In the genomic region with DNA sequence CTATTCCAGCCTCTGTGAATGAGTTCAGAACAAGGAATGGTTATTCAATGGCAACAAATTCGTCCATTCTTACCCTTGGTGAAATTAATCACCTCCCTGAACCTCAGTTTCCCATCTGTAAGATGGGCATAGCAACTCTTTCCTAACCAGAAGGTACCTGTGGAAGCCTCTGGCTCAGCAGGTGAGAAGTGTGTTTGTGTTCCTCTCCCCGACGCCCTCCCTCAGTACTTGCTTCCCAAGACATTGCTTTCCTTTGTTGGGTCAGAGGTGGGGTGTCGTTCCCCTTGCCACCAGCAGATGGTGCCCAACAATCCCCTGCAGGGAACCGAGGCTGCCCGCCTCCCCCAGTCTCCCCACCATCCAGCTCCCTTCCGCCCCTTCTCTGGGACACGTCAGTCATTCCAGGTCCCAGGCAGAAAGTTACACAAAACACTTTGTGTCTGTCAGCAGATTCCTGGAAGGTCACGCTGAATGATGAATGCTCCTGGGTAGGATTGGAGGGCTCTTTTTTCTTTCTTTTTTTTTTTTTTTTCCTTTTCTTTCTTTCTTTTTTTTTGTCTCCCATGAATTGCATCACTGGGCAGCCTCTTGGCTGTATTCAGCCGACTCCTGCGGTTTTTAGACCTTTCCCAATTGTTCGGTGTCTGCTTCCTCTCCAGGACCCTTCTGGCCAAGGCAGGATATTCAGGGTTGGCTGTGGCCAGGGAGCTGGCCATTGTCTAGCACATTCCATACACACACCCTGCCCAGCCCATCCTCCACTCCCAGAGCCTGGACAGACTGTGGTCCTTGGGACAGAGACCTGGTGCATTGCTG, we compare ENCODE assay signal across 8 cellular contexts.
DNase-seq lines count a peak whose midpoint lies in the region; ATAC-seq and TF ChIP-seq lines count a peak whose summit lies in the region.

No MANE protein-coding gene starts in this region.

- TF ChIP-seq POLR2A in Raji (IDR thresholded peaks at IDR 0.05; ENCODE audit: insufficient read depth, low read depth, low read length) (0 out of 2 replicates have a peak, but pooled peaks have one; percentile 18), tibial nerve (IDR thresholded peaks at IDR 0.05) (no peak)

- peak; percentile 32 for ATAC-seq in GM18873 (IDR thresholded peaks at IDR 0.05; ENCODE audit: low FRiP score, unreplicated experiment)

- DNase-seq in AG08396 (ENCODE audit: low spot score) (peak; percentile 93), HS-5 (ENCODE audit: low read depth) (peak; percentile 69), germinal center (ENCODE audit: low spot score) (peak; percentile 86), tibial nerve (ENCODE audit: low spot score in 2 of 2) (peak; percentile 71 to 78)
- peak; percentile 5 to 49 (median 35) for DNase-seq in activated naive CD4-positive, alpha-beta T cell (lab: John Stamatoyannopoulos, UW)

- WGBS in tibial nerve, 2 donors, result 6 to 10% methylated on average over 12 of the region's 12 CpGs

- H3K4me2 ChIP-seq in parathyroid adenoma (ENCODE audit: low read length), result peak overlapping the region; percentile 42

- no peaks in the 10 kb centered on the region for H3K79me2 ChIP-seq in parathyroid adenoma

- TF ChIP-seq CTCF in parathyroid adenoma (IDR thresholded peaks at IDR 0.05), result peak; percentile 98
- peak; percentile 95 to 98 (median 97) for TF ChIP-seq CTCF in tibial nerve (IDR thresholded peaks at IDR 0.05)

- no peak overlapping the region for H3K9ac ChIP-seq in parathyroid adenoma

- H3K36me3 ChIP-seq in parathyroid adenoma (ENCODE audit: control insufficient read depth, insufficient read depth, low read length), result no peaks in the 10 kb centered on the region
- H3K36me3 ChIP-seq in tibial nerve, result no peaks in the 10 kb centered on the region

- H2AFZ ChIP-seq in parathyroid adenoma, result peak overlapping the region; percentile 76

- H3K4me1 ChIP-seq in parathyroid adenoma (peaks cover 38% of the 10 kb centered on the region), tibial nerve (peaks cover 0 to 16% (median 9%) of the 10 kb centered on the region in 4 donors)

- no peaks in the 10 kb centered on the region for H3K9me3 ChIP-seq in parathyroid adenoma (ENCODE audit: control insufficient read depth, low read length)
- H3K9me3 ChIP-seq in tibial nerve, result peaks cover 0 to 2% (median 0%) of the 10 kb centered on the region in 4 donors

- peak overlapping the region; percentile 24 for H3K4me3 ChIP-seq in parathyroid adenoma (ENCODE audit: low read depth, low read length)
- peak overlapping the region in 1 of 4 donors; percentile 13 for H3K4me3 ChIP-seq in tibial nerve

- no peaks in the 10 kb centered on the region for H3K27me3 ChIP-seq in parathyroid adenoma (ENCODE audit: control insufficient read depth, insufficient read depth, low read length)
- H3K27me3 ChIP-seq in tibial nerve, result no peaks in the 10 kb centered on the region

- peak; percentile 21 to 81 for TF ChIP-seq EP300 in tibial nerve (IDR thresholded peaks at IDR 0.05)

- H3K27ac ChIP-seq in parathyroid adenoma (peak overlapping the region; percentile 82), tibial nerve (peak overlapping the region in 3 of 4 donors; percentile 32 to 65 (median 64))

Comparison
In these comparisons a context has a peak if more than half of its experiments do, and no peak if none do; other contexts are left out.
1. DNase-seq: peak in every context shown above with its lines; median percentile 93 in AG08396; 86 in germinal center; 74 in tibial nerve; 69 in HS-5; 35 in activated naive CD4-positive, alpha-beta T cell.